ENCODE assay signal across 16 cellular contexts in genomic region chr14:90509403-90509802, GRCh38.
DNase-seq lines count a peak whose midpoint lies in the region; ATAC-seq and TF ChIP-seq lines count a peak whose summit lies in the region.
"Had no signal": no experiment of that assay in that cellular context is flagged by ENCODE, and none has a peak within 500 bp of the region (broad histone marks: within the 10 kb centered on the region; RNA-seq: fewer than 3 reads in every experiment).

No MANE protein-coding gene starts in this region.

- H3K4me3 ChIP-seq in BLaER1 (no peak overlapping the region), GM12875 (ENCODE audit: low read depth, low read length) (no peak overlapping the region), neuronal stem cell (ENCODE audit: low read length in 2 of 2) (no peak overlapping the region)
- H3K4me3 ChIP-seq: gastrocnemius medialis, ovary had no signal

- no peaks in the 10 kb centered on the region for H3K9me3 ChIP-seq in BLaER1
- H3K9me3 ChIP-seq in neuronal stem cell (replicated peaks in 1 of 2; ENCODE audit: control insufficient read depth in 2 of 2, insufficient read depth in 1 of 2, low read depth in 1 of 2, low read length in 2 of 2) = no peaks in the 10 kb centered on the region
- H3K9me3 ChIP-seq: gastrocnemius medialis, ovary had no signal

- H4K8ac ChIP-seq in neuronal stem cell (ENCODE audit: low read depth, low read length) = no peak overlapping the region

- no peak overlapping the region for H2BK5ac ChIP-seq in neuronal stem cell (ENCODE audit: low read length)

- H4K91ac ChIP-seq in neuronal stem cell (ENCODE audit: low read depth, low read length, poor library complexity) = no peak overlapping the region

- H2BK12ac ChIP-seq in neuronal stem cell (ENCODE audit: low read length) = no peak overlapping the region

- WGBS in neuronal stem cell (ENCODE audit: extremely low coverage in 2 of 2, insufficient read length in 2 of 2, insufficient replicate concordance in 1 of 2), 2 donors = no CpG with 5 or more reads among the region's 5 CpGs

- no peak overlapping the region for H2AFZ ChIP-seq in neuronal stem cell (ENCODE audit: low read length)

- no peak overlapping the region for H2AK5ac ChIP-seq in neuronal stem cell (ENCODE audit: low read depth, low read length)

- H3K79me1 ChIP-seq in neuronal stem cell (ENCODE audit: low read depth, low read length) = no peaks in the 10 kb centered on the region

- no peak overlapping the region for H3K23ac ChIP-seq in neuronal stem cell (ENCODE audit: low read depth, low read length, poor library complexity)

- no peaks in the 10 kb centered on the region for H4K20me1 ChIP-seq in BLaER1

- H3K36me3 ChIP-seq in BLaER1 = no peaks in the 10 kb centered on the region
- H3K36me3 ChIP-seq in neuronal stem cell (replicated peaks in 1 of 2; ENCODE audit: control insufficient read depth in 2 of 2, insufficient read depth in 2 of 2, low read length in 2 of 2) = no peaks in the 10 kb centered on the region
- H3K36me3 ChIP-seq: gastrocnemius medialis, ovary had no signal

- H3K4me2 ChIP-seq in BLaER1 (peak overlapping the region; percentile 77), neuronal stem cell (ENCODE audit: insufficient read depth, low read length, poor library complexity, severe bottlenecking) (no peak overlapping the region)

- 0 out of 2 replicates have a peak, but pooled peaks have one; percentile 1 for TF ChIP-seq CTCF in GM12875 (IDR thresholded peaks at IDR 0.05; ENCODE audit: borderline replicate concordance, insufficient read depth, low read depth, low read length)
- TF ChIP-seq CTCF in VCaP (conservative IDR thresholded peaks at IDR 0.05) = no peak

- DNase-seq in neuronal stem cell (ENCODE audit: low spot score) (no peak), NCI-H345 treated with DMSO at 0.1 percent for 48 hours (lab: John Stamatoyannopoulos, UW; ENCODE audit: unreplicated experiment) (no peak)
- DNase-seq: activated CD4-positive, alpha-beta T cell treated with anti-CD3 and anti-CD28 coated beads for 36 hours; activated gamma-delta T cell treated with Interleukin-2 at 50 U/mL for 16 hours; anterior cingulate cortex; gastrocnemius medialis; NCI-H1436 treated with DMSO at 0.1 percent for 48 hours; NCI-H2227 treated with DMSO at 0.1 percent for 48 hours; ovary; SHP77; stimulated activated CD4-positive, alpha-beta T cell treated with anti-CD3 and anti-CD28 coated beads, Interleukin-4, amount 100 ng/mL, for 1 hour had no signal

- H2BK15ac ChIP-seq in neuronal stem cell (ENCODE audit: low read length) = peak overlapping the region; percentile 65

- H3K18ac ChIP-seq in neuronal stem cell (ENCODE audit: low read length) = no peak overlapping the region

- no peak overlapping the region for H3K14ac ChIP-seq in neuronal stem cell (ENCODE audit: low read length)

- peaks cover 84% of the 10 kb centered on the region for H3K4me1 ChIP-seq in BLaER1
- peaks cover 23 to 26% of the 10 kb centered on the region in 2 donors for H3K4me1 ChIP-seq in neuronal stem cell (ENCODE audit: control insufficient read depth in 2 of 2, insufficient read depth in 1 of 2, low read depth in 1 of 2, low read length in 2 of 2)

- no peak overlapping the region for H3K4ac ChIP-seq in neuronal stem cell (ENCODE audit: low read length)

- ATAC-seq in HG02840 (IDR thresholded peaks at IDR 0.05; ENCODE audit: low FRiP score, unreplicated experiment) (no peak), GM18511 (IDR thresholded peaks at IDR 0.05; ENCODE audit: unreplicated experiment) (no peak)
- ATAC-seq: activated CD4-positive, alpha-beta T cell treated with anti-CD3 and anti-CD28 coated beads for 36 hours had no signal

- H3K9ac ChIP-seq in BLaER1 = peak overlapping the region; percentile 38; the same call in 1 of the 2 replicates
- no peak overlapping the region for H3K9ac ChIP-seq in neuronal stem cell (ENCODE audit: low read depth, low read length, poor library complexity)

- H2BK120ac ChIP-seq in neuronal stem cell (ENCODE audit: low read depth, low read length) = no peak overlapping the region

- H3K27me3 ChIP-seq in BLaER1 (no peaks in the 10 kb centered on the region), neuronal stem cell (ENCODE audit: control insufficient read depth in 3 of 3, insufficient read depth in 3 of 3, low read depth in 1 of 3, low read length in 3 of 3) (no peaks in the 10 kb centered on the region)
- H3K27me3 ChIP-seq: gastrocnemius medialis, ovary had no signal

- H3K27ac ChIP-seq in BLaER1 (peak overlapping the region; percentile 32; the same call in 1 of the 2 replicates), VCaP (peak overlapping the region; percentile 98), neuronal stem cell (replicated peaks; ENCODE audit: low read length) (no peak overlapping the region)
- H3K27ac ChIP-seq: gastrocnemius medialis, ovary had no signal
